Comparison of ENCODE assay signal across 20 cellular contexts in genomic region chr9:135789838-135790291, GRCh38.
DNase-seq lines count a peak whose midpoint lies in the region; TF ChIP-seq lines count a peak whose summit lies in the region.
"Had no signal": no experiment of that assay in that cellular context is flagged by ENCODE, and none has a peak within 500 bp of the region (broad histone marks: within the 10 kb centered on the region; RNA-seq: fewer than 3 reads in every experiment).

No MANE protein-coding gene starts in this region.

- H3K4me1 ChIP-seq in MM.1S (ENCODE audit: low read length), result no peaks in the 10 kb centered on the region
- H3K4me1 ChIP-seq: A549, BE2C, HAP-1 had no signal

- H3K4me3 ChIP-seq in MM.1S (ENCODE audit: low read length), result no peak overlapping the region
- H3K4me3 ChIP-seq: A549; BLaER1 treated with 17β-estradiol and CSF1 and Interleukin-3, amounts not matched to agents 10 nM and 100 nM; GM23338; HAP-1 had no signal

- no peak overlapping the region for H3K4me2 ChIP-seq in MM.1S (ENCODE audit: low read depth, low read length)
- H3K4me2 ChIP-seq: A549, GM23338 had no signal

- DNase-seq in 8988T (peak; percentile 34), GM13977 (ENCODE audit: low spot score) (peak; percentile 29), myocyte (ENCODE audit: low read depth) (peak; percentile 75), T-helper 2 cell (no peak), HCEC 1CT (no peak), MM.1S (no peak)
- DNase-seq: ACHN; AML-193; BE2C; Calu3; CD4-positive, alpha-beta memory T cell; COR-L47; DMS53; DMS79 treated with DMSO at 0.1 percent for 48 hours; GF-D8 had no signal

- no peaks in the 10 kb centered on the region for H3K36me3 ChIP-seq in MM.1S (replicated peaks; ENCODE audit: insufficient read depth, low read length)
- H3K36me3 ChIP-seq: BLaER1 treated with 17β-estradiol and CSF1 and Interleukin-3, amounts not matched to agents 10 nM and 100 nM; HAP-1 had no signal

- no peaks in the 10 kb centered on the region for H4K20me1 ChIP-seq in MM.1S (ENCODE audit: insufficient read depth, low read length)

- H3K9ac ChIP-seq in MM.1S (ENCODE audit: low read length), result no peak overlapping the region
- H3K9ac ChIP-seq: BLaER1 treated with 17β-estradiol and CSF1 and Interleukin-3, amounts not matched to agents 10 nM and 100 nM had no signal

- TF ChIP-seq CTCF in GM13977 (IDR thresholded peaks at IDR 0.05; ENCODE audit: extremely low read depth, insufficient read depth, missing control alignments) (no peak), MM.1S (IDR thresholded peaks at IDR 0.05; ENCODE audit: low read length) (no peak)

- H3F3A ChIP-seq in MM.1S (ENCODE audit: insufficient read depth, low read length), result no peaks in the 10 kb centered on the region

- H2AFZ ChIP-seq in MM.1S (ENCODE audit: low read length), result no peak overlapping the region
- H2AFZ ChIP-seq: GM23338 had no signal

- H3K79me2 ChIP-seq in MM.1S (ENCODE audit: low read length), result no peaks in the 10 kb centered on the region

- no peak overlapping the region for H3K27ac ChIP-seq in MM.1S (ENCODE audit: low read length)
- H3K27ac ChIP-seq: 22Rv1; A549; BLaER1 treated with 17β-estradiol and CSF1 and Interleukin-3, amounts not matched to agents 10 nM and 100 nM had no signal

- H3K9me2 ChIP-seq in MM.1S (replicated peaks; ENCODE audit: insufficient read depth, low read length), result no peaks in the 10 kb centered on the region

- in situ Hi-C loops in GM13977 (cut with MboI; ENCODE audit: low pct_unique_long_range_greater_than_20kb, low sequenced_read_pairs, unreplicated experiment), result no loop called here

- H3K27me3 ChIP-seq in MM.1S (replicated peaks; ENCODE audit: insufficient read depth, low read length), result peaks cover 97% of the 10 kb centered on the region
- H3K27me3 ChIP-seq: BE2C; BLaER1 treated with 17β-estradiol and CSF1 and Interleukin-3, amounts not matched to agents 10 nM and 100 nM had no signal

- no peaks in the 10 kb centered on the region for H3K9me3 ChIP-seq in MM.1S (replicated peaks; ENCODE audit: insufficient read depth, low read length)
- H3K9me3 ChIP-seq: A549; BE2C; BLaER1 treated with 17β-estradiol and CSF1 and Interleukin-3, amounts not matched to agents 10 nM and 100 nM; HAP-1 had no signal

Comparison
In these comparisons a context has a peak if more than half of its experiments do, and no peak if none do; other contexts are left out.
1. DNase-seq: peak in 8988T (single experiment), GM13977 (single experiment) and myocyte (single experiment); none in T-helper 2 cell (0 of 5), HCEC 1CT (single experiment) and MM.1S (single experiment).